Comparison of ENCODE assay signal across 15 cellular contexts in genomic region chr22:20113551-20114310, GRCh38. TPM values are rescaled to one million over a fixed set of nuclear protein-coding genes. Genes with fewer than 3 reads are reported as not detected.
DNase-seq lines count a peak whose midpoint lies in the region; TF ChIP-seq lines count a peak whose summit lies in the region.
"Had no signal": no experiment of that assay in that cellular context is flagged by ENCODE, and none has a peak within 500 bp of the region (broad histone marks: within the 10 kb centered on the region; RNA-seq: fewer than 3 reads in every experiment).

No MANE protein-coding gene starts in this region.

- H3K27me3 Mint-ChIP-seq in activated CD4-positive, alpha-beta T cell treated with anti-CD3 and anti-CD28 coated beads, Interleukin-2, amount 10 ng/mL, durations not matched to agents 24 days and 14 days, result peaks cover 2% of the 10 kb centered on the region
- no peaks in the 10 kb centered on the region for H3K27me3 Mint-ChIP-seq in dendritic cell treated with granulocyte-macrophage colony-stimulating factor and Interleukin-4, amounts not matched to agents 40 ng/mL and 50 ng/mL, for 4 days

- H3K9me2 ChIP-seq in Loucy (replicated peaks; ENCODE audit: low read depth, low read length), result no peaks in the 10 kb centered on the region

- H3K4me2 ChIP-seq in Loucy (ENCODE audit: low read depth, low read length, poor library complexity, severe bottlenecking) (peak overlapping the region; percentile 89), osteoblast (ENCODE audit: insufficient read depth, low read length) (no peak overlapping the region)

- H3K4me3 ChIP-seq in Loucy (ENCODE audit: low read length, poor library complexity, severe bottlenecking) (no peak overlapping the region), osteoblast (ENCODE audit: insufficient read depth, low read length) (no peak overlapping the region)
- H3K4me3 ChIP-seq: lower lobe of right lung had no signal

- no peak for DNase-seq in activated CD4-positive, alpha-beta T cell treated with anti-CD3 and anti-CD28 coated beads, Interleukin-2, amount 10 ng/mL, durations not matched to agents 24 days and 14 days
- no peak for DNase-seq in activated CD4-positive, alpha-beta T cell treated with anti-CD3 and anti-CD28 coated beads, Interleukin-2, amount 50 U/mL, for 4 hours
- peak; percentile 80 for DNase-seq in osteoblast (ENCODE audit: insufficient read length, low spot score, missing footprints)
- DNase-seq in NCI-H446 treated with DMSO at 0.1 percent for 48 hours (lab: John Stamatoyannopoulos, UW), result no peak
- no peak for DNase-seq in stimulated activated CD4-positive, alpha-beta T cell treated with anti-CD3 and anti-CD28 coated beads, Interleukin-4, amount 100 ng/mL, for 1 hour
- no peak for DNase-seq in foreskin melanocyte
- DNase-seq: anterior cingulate cortex, NCI-H1930, NCI-H748 treated with DMSO at 0.1 percent for 48 hours, T1000 had no signal

- no peaks in the 10 kb centered on the region for H3K27me3 ChIP-seq in Loucy (ENCODE audit: insufficient read depth, low read length, poor library complexity, severe bottlenecking)
- H3K27me3 ChIP-seq in osteoblast (ENCODE audit: insufficient read depth, low read length), result no peaks in the 10 kb centered on the region

- H3K9me3 Mint-ChIP-seq in activated CD4-positive, alpha-beta T cell treated with anti-CD3 and anti-CD28 coated beads, Interleukin-2, amount 10 ng/mL, durations not matched to agents 24 days and 14 days, result no peaks in the 10 kb centered on the region
- H3K9me3 Mint-ChIP-seq in dendritic cell treated with granulocyte-macrophage colony-stimulating factor and Interleukin-4, amounts not matched to agents 40 ng/mL and 50 ng/mL, for 4 days, result no peaks in the 10 kb centered on the region

- peaks cover 20% of the 10 kb centered on the region for H4K20me1 ChIP-seq in Loucy (ENCODE audit: insufficient read depth, low read length, poor library complexity, severe bottlenecking)
- peaks cover 8% of the 10 kb centered on the region for H4K20me1 ChIP-seq in osteoblast (ENCODE audit: insufficient read depth, low read length)

- H2AFZ ChIP-seq in Loucy (ENCODE audit: low read length) (no peak overlapping the region), osteoblast (ENCODE audit: low read length) (no peak overlapping the region)

- peaks cover 52% of the 10 kb centered on the region; the same call in 1 of the 2 replicates for H3K36me3 ChIP-seq in Loucy (ENCODE audit: insufficient read depth, low read length)
- H3K36me3 ChIP-seq in osteoblast (ENCODE audit: insufficient read depth, low read length), result peaks cover 58% of the 10 kb centered on the region

- H3K79me2 ChIP-seq in Loucy (ENCODE audit: insufficient read depth, low read length) (peaks cover 47% of the 10 kb centered on the region), osteoblast (ENCODE audit: insufficient read depth, low read length) (peaks cover 49% of the 10 kb centered on the region)

- no peak overlapping the region for H3K27ac ChIP-seq in osteoblast (ENCODE audit: low read depth, low read length)
- H3K27ac ChIP-seq: lower lobe of right lung had no signal

- no peak overlapping the region for H3K9ac ChIP-seq in Loucy (ENCODE audit: low read depth, low read length, poor library complexity, severe bottlenecking)

- H3K36me3 Mint-ChIP-seq in activated CD4-positive, alpha-beta T cell treated with anti-CD3 and anti-CD28 coated beads, Interleukin-2, amount 10 ng/mL, durations not matched to agents 24 days and 14 days (ENCODE audit: low read depth), result peaks cover 49% of the 10 kb centered on the region
- peaks cover 84% of the 10 kb centered on the region for H3K36me3 Mint-ChIP-seq in dendritic cell treated with granulocyte-macrophage colony-stimulating factor and Interleukin-4, amounts not matched to agents 40 ng/mL and 50 ng/mL, for 4 days (ENCODE audit: low read depth)

- TF ChIP-seq CTCF in Loucy (conservative IDR thresholded peaks at IDR 0.05; ENCODE audit: low read length), result no peak
- no peak for TF ChIP-seq CTCF in osteoblast (IDR thresholded peaks at IDR 0.05; ENCODE audit: extremely low read depth, low read depth, low read length)

- peak overlapping the region; percentile 78 for H3K27ac Mint-ChIP-seq in activated CD4-positive, alpha-beta T cell treated with anti-CD3 and anti-CD28 coated beads, Interleukin-2, amount 10 ng/mL, durations not matched to agents 24 days and 14 days
- H3K27ac Mint-ChIP-seq in dendritic cell treated with granulocyte-macrophage colony-stimulating factor and Interleukin-4, amounts not matched to agents 40 ng/mL and 50 ng/mL, for 4 days, result peak overlapping the region; percentile 18

- H3K9me3 ChIP-seq in Loucy (ENCODE audit: insufficient read depth, low read depth, low read length) (no peaks in the 10 kb centered on the region), osteoblast (ENCODE audit: low read depth, low read length) (no peaks in the 10 kb centered on the region)
- H3K9me3 ChIP-seq: lower lobe of right lung had no signal

- intact Hi-C loops in activated CD4-positive, alpha-beta T cell treated with anti-CD3 and anti-CD28 coated beads, Interleukin-2, amount 10 ng/mL, durations not matched to agents 24 days and 14 days (cut with micrococcal nuclease), result loop anchor here (10.0 kb wide), 1 partner anchor 259 kb away; the partner anchor contains the start of genes GNB1L and RTL10
- intact Hi-C loops in dendritic cell treated with granulocyte-macrophage colony-stimulating factor and Interleukin-4, amounts not matched to agents 40 ng/mL and 50 ng/mL, for 4 days (cut with micrococcal nuclease), result no loop called here

- peaks cover 29% of the 10 kb centered on the region for H3K4me1 Mint-ChIP-seq in activated CD4-positive, alpha-beta T cell treated with anti-CD3 and anti-CD28 coated beads, Interleukin-2, amount 10 ng/mL, durations not matched to agents 24 days and 14 days
- peaks cover 29% of the 10 kb centered on the region for H3K4me1 Mint-ChIP-seq in dendritic cell treated with granulocyte-macrophage colony-stimulating factor and Interleukin-4, amounts not matched to agents 40 ng/mL and 50 ng/mL, for 4 days (ENCODE audit: low read depth)

- peak overlapping the region; percentile 45 for H3K4me3 Mint-ChIP-seq in activated CD4-positive, alpha-beta T cell treated with anti-CD3 and anti-CD28 coated beads, Interleukin-2, amount 10 ng/mL, durations not matched to agents 24 days and 14 days
- no peak overlapping the region for H3K4me3 Mint-ChIP-seq in dendritic cell treated with granulocyte-macrophage colony-stimulating factor and Interleukin-4, amounts not matched to agents 40 ng/mL and 50 ng/mL, for 4 days

- H3F3A ChIP-seq in Loucy (ENCODE audit: low read depth), result no peaks in the 10 kb centered on the region

- H3K4me1 ChIP-seq in Loucy (ENCODE audit: insufficient read depth, low read length, poor library complexity, severe bottlenecking) (peaks cover 18% of the 10 kb centered on the region), osteoblast (ENCODE audit: insufficient read depth, low read length) (peaks cover 14% of the 10 kb centered on the region)

RNA-seq across cellular contexts. Expression of gene RANBP1, which starts 2.2 kb away (rescaled TPM):
- total RNA-seq in activated CD4-positive, alpha-beta T cell treated with anti-CD3 and anti-CD28 coated beads, Interleukin-2, amount 10 ng/mL, durations not matched to agents 24 days and 14 days, result 488 and 500 TPM in 2 replicates
- 78.4 and 85.8 TPM in 2 replicates for total RNA-seq in osteoblast

RNA-seq across cellular contexts. Expression of gene TRMT2A, which starts 3.3 kb away (rescaled TPM):
- total RNA-seq in activated CD4-positive, alpha-beta T cell treated with anti-CD3 and anti-CD28 coated beads, Interleukin-2, amount 10 ng/mL, durations not matched to agents 24 days and 14 days, result 125 and 135 TPM in 2 replicates
- 35.9 and 43.8 TPM in 2 replicates for total RNA-seq in osteoblast

RNA-seq across cellular contexts. Expression of gene ZDHHC8, which starts 17.9 kb away (rescaled TPM):
- total RNA-seq in activated CD4-positive, alpha-beta T cell treated with anti-CD3 and anti-CD28 coated beads, Interleukin-2, amount 10 ng/mL, durations not matched to agents 24 days and 14 days, result 95.2 and 100 TPM in 2 replicates
- total RNA-seq in osteoblast, result 9.8 and 11.8 TPM in 2 replicates

RNA-seq across cellular contexts. Expression of gene DGCR8, which starts 33.7 kb away (rescaled TPM):
- total RNA-seq in activated CD4-positive, alpha-beta T cell treated with anti-CD3 and anti-CD28 coated beads, Interleukin-2, amount 10 ng/mL, durations not matched to agents 24 days and 14 days, result 73.2 and 74.2 TPM in 2 replicates
- total RNA-seq in osteoblast, result 25.9 and 44.2 TPM in 2 replicates

RNA-seq across cellular contexts. Expression of gene CCDC188, which starts 37.1 kb away (rescaled TPM):
- 0.14 TPM in 1 of 2 replicates, not detected in the other for total RNA-seq in activated CD4-positive, alpha-beta T cell treated with anti-CD3 and anti-CD28 coated beads, Interleukin-2, amount 10 ng/mL, durations not matched to agents 24 days and 14 days
- total RNA-seq in osteoblast, result 0.36 and 0.59 TPM in 2 replicates
- total RNA-seq: A673, skeletal muscle tissue had no signal
